ENCODE assay signal across 9 cellular contexts in genomic region chr16:2471016-2471652, GRCh38. TPM values are rescaled to one million over a fixed set of nuclear protein-coding genes. Genes with fewer than 3 reads are reported as not detected.
DNase-seq lines count a peak whose midpoint lies in the region; ATAC-seq, FAIRE-seq and TF ChIP-seq lines count a peak whose summit lies in the region.
"Had no signal": no experiment of that assay in that cellular context is flagged by ENCODE, and none has a peak within 500 bp of the region (broad histone marks: within the 10 kb centered on the region; RNA-seq: fewer than 3 reads in every experiment).

TSS of gene NTN3 (plus strand) at chr16:2471297. CDS start at chr16:2471702, 405 bp downstream.

- no peak within 1 kb of the TSS for H3K4me3 Mint-ChIP-seq in CD4-positive, alpha-beta T cell
- H3K4me3 Mint-ChIP-seq: activated naive CD8-positive, alpha-beta T cell treated with anti-CD3 and anti-CD28 coated beads, Interleukin-2, amount 10 ng/mL, durations not matched to agents 7 days and 5 days had no signal

- no peaks in the 10 kb centered on the region for H3K36me3 ChIP-seq in bronchial epithelial cell (ENCODE audit: control insufficient read depth, insufficient read depth, low read length)
- no peaks in the 10 kb centered on the region for H3K36me3 ChIP-seq in neural cell (ENCODE audit: insufficient read depth, low read length)

- intact Hi-C loops in CD4-positive, alpha-beta T cell (cut with DNase I, micrococcal nuclease), result loop anchor here in 1 of 2 experiments (5.0 kb wide), 1 partner anchor 39 kb away; no protein-coding TSS in a partner anchor

- H4K20me1 ChIP-seq in neural cell (ENCODE audit: insufficient read depth), result no peaks in the 10 kb centered on the region

- H3K9me3 ChIP-seq in neural cell (ENCODE audit: low read length), result no peaks in the 10 kb centered on the region
- no peaks in the 10 kb centered on the region for H3K9me3 ChIP-seq in CD4-positive, alpha-beta T cell (ENCODE audit: control insufficient read depth, low read length)

- no peak for TF ChIP-seq EP300 in neural cell (conservative IDR thresholded peaks at IDR 0.05; ENCODE audit: poor library complexity, severe bottlenecking)

- peak within 1 kb of the TSS; percentile 49 for H3K9ac ChIP-seq in neural cell (ENCODE audit: low read length)

- no peak for ATAC-seq in CD4-positive, alpha-beta T cell (ENCODE audit: poor library complexity)
- ATAC-seq in HG02763 (IDR thresholded peaks at IDR 0.05; ENCODE audit: unreplicated experiment) (no peak), HG03521 (IDR thresholded peaks at IDR 0.05; ENCODE audit: unreplicated experiment) (no peak)

- H3K27ac Mint-ChIP-seq in CD4-positive, alpha-beta T cell, result no peak within 1 kb of the TSS
- H3K27ac Mint-ChIP-seq: activated naive CD8-positive, alpha-beta T cell treated with anti-CD3 and anti-CD28 coated beads, Interleukin-2, amount 10 ng/mL, durations not matched to agents 7 days and 5 days had no signal

- H2AFZ ChIP-seq in neural cell (ENCODE audit: low read depth, low read length), result no peak within 1 kb of the TSS

- no peak for FAIRE-seq in bronchial epithelial cell (lab: Jason Lieb, UNC)

- TF ChIP-seq CTCF in bronchial epithelial cell (IDR thresholded peaks at IDR 0.05; ENCODE audit: insufficient read depth, low read length, severe bottlenecking) (no peak), neural cell (IDR thresholded peaks at IDR 0.05; ENCODE audit: poor library complexity, severe bottlenecking) (no peak)
- TF ChIP-seq CTCF in CD4-positive, alpha-beta T cell (IDR thresholded peaks at IDR 0.05), result no peak

- CTCF ChIA-PET in CD4-positive, alpha-beta T cell (lab: Charles Lee), result no interaction called here

- H3K27ac ChIP-seq in neural cell (ENCODE audit: low read length), result no peak within 1 kb of the TSS
- H3K27ac ChIP-seq in CD4-positive, alpha-beta T cell (ENCODE audit: low read depth, low read length), result no peak within 1 kb of the TSS

- H3K4me1 Mint-ChIP-seq in CD4-positive, alpha-beta T cell (ENCODE audit: low read depth), result peaks cover 7% of the 10 kb centered on the region

- H3K27me3 ChIP-seq in bronchial epithelial cell (ENCODE audit: control insufficient read depth, insufficient read depth, low read length), result no peaks in the 10 kb centered on the region
- H3K27me3 ChIP-seq in neural cell (ENCODE audit: insufficient read depth, low read depth, low read length), result peaks cover 6% of the 10 kb centered on the region
- H3K27me3 ChIP-seq in CD4-positive, alpha-beta T cell (ENCODE audit: control insufficient read depth, insufficient read depth, low read length), result peaks cover 59% of the 10 kb centered on the region

- peaks cover 37% of the 10 kb centered on the region for H3K27me3 Mint-ChIP-seq in CD4-positive, alpha-beta T cell

- no peak for TF ChIP-seq RAD21 in neural cell (conservative IDR thresholded peaks at IDR 0.05)

- H3K36me3 Mint-ChIP-seq in CD4-positive, alpha-beta T cell (ENCODE audit: low read depth), result no peaks in the 10 kb centered on the region
- H3K36me3 Mint-ChIP-seq: activated naive CD8-positive, alpha-beta T cell treated with anti-CD3 and anti-CD28 coated beads, Interleukin-2, amount 10 ng/mL, durations not matched to agents 7 days and 5 days had no signal

- H3K79me2 ChIP-seq in neural cell (replicated peaks; ENCODE audit: insufficient read depth, low read length), result no peaks in the 10 kb centered on the region

- H3F3A ChIP-seq in neural cell (ENCODE audit: insufficient read depth, low read length, poor library complexity, severe bottlenecking), result no peaks in the 10 kb centered on the region

- H3K9me2 ChIP-seq in neural cell (ENCODE audit: insufficient read depth, low read length), result no peaks in the 10 kb centered on the region

- POLR2A ChIA-PET in CD4-positive, alpha-beta T cell (lab: Charles Lee), result interaction anchor here (0.6 to 1.2 kb wide), 2 partner anchors 11 to 665 kb away, joined by 3 to 4 read pairs; partner anchors contain the start of gene TEDC2

- peak within 1 kb of the TSS; percentile 10 for H3K4me3 ChIP-seq in bronchial epithelial cell (ENCODE audit: low read depth, low read length)
- H3K4me3 ChIP-seq in neural cell (ENCODE audit: low read length), result peak within 1 kb of the TSS; percentile 52

- no peak within 1 kb of the TSS for H3K4me2 ChIP-seq in neural cell (ENCODE audit: low read length)

- no peaks in the 10 kb centered on the region for H3K9me3 Mint-ChIP-seq in CD4-positive, alpha-beta T cell
- H3K9me3 Mint-ChIP-seq: activated naive CD8-positive, alpha-beta T cell treated with anti-CD3 and anti-CD28 coated beads, Interleukin-2, amount 10 ng/mL, durations not matched to agents 7 days and 5 days had no signal

- peak; percentile 41 for DNase-seq in DMS79 treated with DMSO at 0.1 percent for 48 hours (lab: John Stamatoyannopoulos, UW)
- peak; percentile 45 to 53 for DNase-seq in NCI-H1930 (lab: John Stamatoyannopoulos, UW)
- DNase-seq in bronchial epithelial cell (ENCODE audit: low read depth), result no peak
- DNase-seq in CD4-positive, alpha-beta T cell, result no peak
- no peak for DNase-seq in UCSD-AML1 (lab: John Stamatoyannopoulos, UW; ENCODE audit: unreplicated experiment)
- DNase-seq: activated naive CD8-positive, alpha-beta T cell treated with anti-CD3 and anti-CD28 coated beads, Interleukin-2, amount 10 ng/mL, durations not matched to agents 7 days and 5 days had no signal

TF ChIP-seq in neural cell, 6 proteins besides CTCF, POLR2A, EP300 and RAD21:
- TF ChIP-seq MXI1 (conservative IDR thresholded peaks at IDR 0.05; ENCODE audit: poor library complexity, severe bottlenecking) (no peak), REST (IDR thresholded peaks at IDR 0.05; ENCODE audit: borderline replicate concordance) (no peak)

RNA-seq across cellular contexts. Expression of gene NTN3, which starts in this region (rescaled TPM):
- total RNA-seq in bronchial epithelial cell, result under 0.01 TPM in 1 of 2 replicates, not detected in the other
- polyA plus RNA-seq in neural cell, result 1.2 and 2.4 TPM in 2 replicates
- polyA minus RNA-seq in neural cell, result 4.3 and 5.1 TPM in 2 replicates
- total RNA-seq in CD4-positive, alpha-beta T cell, result not detected
- total RNA-seq: activated naive CD8-positive, alpha-beta T cell treated with anti-CD3 and anti-CD28 coated beads, Interleukin-2, amount 10 ng/mL, durations not matched to agents 7 days and 5 days had no signal

Comparison
In these comparisons a context has a peak if more than half of its experiments do, and no peak if none do; other contexts are left out.
1. DNase-seq: peak in DMS79 treated with DMSO at 0.1 percent for 48 hours (single experiment) and NCI-H1930 (2 of 2); none in bronchial epithelial cell (single experiment), CD4-positive, alpha-beta T cell (0 of 10) and UCSD-AML1 (single experiment).